ENCODE assay signal across 8 cellular contexts in genomic region chr18:3452750-3453539, GRCh38. TPM values are rescaled to one million over a fixed set of nuclear protein-coding genes. Genes with fewer than 3 reads are reported as not detected.
DNase-seq lines count a peak whose midpoint lies in the region; ATAC-seq, FAIRE-seq and TF ChIP-seq lines count a peak whose summit lies in the region.

No MANE protein-coding gene starts in this region.

- TF ChIP-seq CTCF in A549 (IDR thresholded peaks at IDR 0.05) (no peak), GM10266 (IDR thresholded peaks at IDR 0.05; ENCODE audit: control insufficient read depth, insufficient read depth, low read depth, missing control alignments) (no peak)

- H3K4me2 ChIP-seq in A549: peak overlapping the region; percentile 98

- H3K4me1 ChIP-seq in A549 (peaks cover 14% of the 10 kb centered on the region), mononuclear cell (ENCODE audit: insufficient read depth, low read length) (peaks cover 47% of the 10 kb centered on the region)

- H3K4me3 ChIP-seq in A549 (peak overlapping the region; percentile 93), mononuclear cell (ENCODE audit: low read length) (peak overlapping the region; percentile 93)

- H3K27me3 ChIP-seq in mononuclear cell (ENCODE audit: insufficient read depth, low read length): no peaks in the 10 kb centered on the region

- WGBS in A549 (ENCODE audit: missing lambda C conversion rate): under 1% methylated on average over 13 of the region's 17 CpGs

- H3K27me3 Mint-ChIP-seq in central memory CD8-positive, alpha-beta T cell: no peaks in the 10 kb centered on the region

- peak overlapping the region; percentile 100 for H3K27ac Mint-ChIP-seq in central memory CD8-positive, alpha-beta T cell (ENCODE audit: low read depth)

- TF ChIP-seq POLR2A in A549 (IDR thresholded peaks at IDR 0.05; ENCODE audit: low read length): no peak

- CTCF ChIA-PET in A549 (lab: Yijun Ruan, JAX): interaction anchor here (0.7 to 11.1 kb wide), 10 partner anchors 13 to 213 kb away, joined by 3 to 109 read pairs (median 12); no protein-coding TSS in a partner anchor

- DNase-seq in A549 (ENCODE audit: low read depth in 1 of 2, low spot score in 1 of 2) (peak in 1 of 2 experiments; percentile 47), inferior parietal cortex (ENCODE audit: extremely low spot score) (no peak), GM10266 (ENCODE audit: extremely low spot score) (no peak)
- DNase-seq in central memory CD8-positive, alpha-beta T cell (ENCODE audit: low spot score in 2 of 2): no peak

- ATAC-seq in A549 (no peak), HG03565 (IDR thresholded peaks at IDR 0.05; ENCODE audit: unreplicated experiment) (no peak)
- ATAC-seq in central memory CD8-positive, alpha-beta T cell (replicated peaks; ENCODE audit: extremely low read depth, poor library complexity, severe bottlenecking): no peak
- ATAC-seq in activated CD4-positive, CD25-positive, alpha-beta regulatory T cell treated with anti-CD3 and anti-CD28 coated beads, Interleukin-2, amount 50 U/mL, for 24 hours: no peak

- no peak for TF ChIP-seq RAD21 in A549 (conservative IDR thresholded peaks at IDR 0.05 in 1 of 2, IDR thresholded peaks at IDR 0.05 in 1 of 2)

- peaks cover 49% of the 10 kb centered on the region for H3K4me1 Mint-ChIP-seq in central memory CD8-positive, alpha-beta T cell

- no peak for TF ChIP-seq EP300 in A549 (IDR thresholded peaks at IDR 0.05)

- peaks cover 64% of the 10 kb centered on the region for H3K36me3 Mint-ChIP-seq in central memory CD8-positive, alpha-beta T cell (ENCODE audit: insufficient read depth)

- no peaks in the 10 kb centered on the region for H3K9me3 Mint-ChIP-seq in central memory CD8-positive, alpha-beta T cell

- POLR2A ChIA-PET in A549 (lab: Yijun Ruan, JAX): interaction anchor here (0.8 to 11.5 kb wide), 11 partner anchors 8 to 213 kb away, joined by 3 to 146 read pairs (median 7); partner anchors contain the start of gene MYL12A

- no peaks in the 10 kb centered on the region for H3K9me3 ChIP-seq in A549
- no peaks in the 10 kb centered on the region for H3K9me3 ChIP-seq in KOPT-K1 (ENCODE audit: insufficient read depth, low read length, poor library complexity, severe bottlenecking)
- no peaks in the 10 kb centered on the region for H3K9me3 ChIP-seq in mononuclear cell (ENCODE audit: low read depth, low read length)

- FAIRE-seq in A549 (lab: Jason Lieb, UNC): no peak

- H3K27ac ChIP-seq in A549 (peak overlapping the region; percentile 98 to 100), KOPT-K1 (ENCODE audit: low read depth, low read length, poor library complexity, severe bottlenecking) (peak overlapping the region; percentile 78)

- peak overlapping the region; percentile 96 for H3K4me3 Mint-ChIP-seq in central memory CD8-positive, alpha-beta T cell

- H3K36me3 ChIP-seq in KOPT-K1 (ENCODE audit: insufficient read depth, low read length): peaks cover 22% of the 10 kb centered on the region

TF ChIP-seq in A549, 52 proteins besides CTCF, POLR2A, EP300 and RAD21:
- TF ChIP-seq TP53 (CRISPR knock-in tag; IDR thresholded peaks at IDR 0.05) (no peak), NPAS2 (CRISPR knock-in tag; IDR thresholded peaks at IDR 0.05; ENCODE audit: borderline replicate concordance) (no peak), RARB (CRISPR knock-in tag; IDR thresholded peaks at IDR 0.05) (no peak), MAFK (IDR thresholded peaks at IDR 0.05; ENCODE audit: partially characterized antibody) (no peak), ZC3H11A (IDR thresholded peaks at IDR 0.05) (no peak), HOXA7 (CRISPR knock-in tag; IDR thresholded peaks at IDR 0.05) (0 out of 2 replicates have a peak, but pooled peaks have one; percentile 62)

RNA-seq across cellular contexts. Expression of gene TGIF1, which starts 3.0 kb away (rescaled TPM):
- polyA plus RNA-seq in A549 (2011; rRNA removed) (174 and 196 TPM in 2 replicates), A549 (2017; fragmentation: RNase III; extraction: RNeasy Plus Mini Kit Qiagen cat#74134 plus additional on column Dnase treatment) (132 to 160 TPM (median 159 TPM) in 3 replicates)
- polyA plus RNA-seq in A549 (2012; cell fraction: cytosol; rRNA removed): 187 and 232 TPM in 2 replicates
- 218 and 317 TPM in 2 replicates for polyA plus RNA-seq in A549 (2012; cell fraction: nucleus; rRNA removed)
- 302 and 322 TPM in 2 replicates for polyA minus RNA-seq in A549 (2011; rRNA and poly(A)+ RNA removed)
- 91.2 TPM for total RNA-seq in mononuclear cell
